8 cellular contexts compared by ENCODE assay signal in genomic region chr11:78961938-78962701, GRCh38.
DNase-seq lines count a peak whose midpoint lies in the region; ATAC-seq and TF ChIP-seq lines count a peak whose summit lies in the region.

No MANE protein-coding gene starts in this region.

- H3K79me2 ChIP-seq in Karpas-422 (ENCODE audit: low read length): no peaks in the 10 kb centered on the region

- no peak overlapping the region for H3K4me3 ChIP-seq in Karpas-422 (ENCODE audit: low read length)

- H2AFZ ChIP-seq in Karpas-422 (ENCODE audit: low read length): no peak overlapping the region

- H3K9me3 Mint-ChIP-seq in chondrocyte (ENCODE audit: low read depth): no peaks in the 10 kb centered on the region
- H3K9me3 Mint-ChIP-seq in immature natural killer cell: peaks cover 0 to 5% (median 0%) of the 10 kb centered on the region in 6 donors
- no peaks in the 10 kb centered on the region for H3K9me3 Mint-ChIP-seq in activated CD4-positive, alpha-beta T cell treated with anti-CD3 and anti-CD28 coated beads, Interleukin-2, amount 10 ng/mL, durations not matched to agents 24 days and 14 days

- no peak overlapping the region for H3K27ac ChIP-seq in Karpas-422 (ENCODE audit: low read length)

- H3K27me3 ChIP-seq in Karpas-422 (ENCODE audit: low read length): no peaks in the 10 kb centered on the region

- no peak overlapping the region for H3K27ac Mint-ChIP-seq in chondrocyte (ENCODE audit: unreplicated experiment)
- H3K27ac Mint-ChIP-seq in immature natural killer cell: no peak overlapping the region
- H3K27ac Mint-ChIP-seq in activated CD4-positive, alpha-beta T cell treated with anti-CD3 and anti-CD28 coated beads, Interleukin-2, amount 10 ng/mL, durations not matched to agents 24 days and 14 days: no peak overlapping the region

- intact Hi-C loops in activated CD4-positive, alpha-beta T cell treated with anti-CD3 and anti-CD28 coated beads, Interleukin-2, amount 10 ng/mL, durations not matched to agents 24 days and 14 days (cut with micrococcal nuclease): no loop called here

- H3K4me1 ChIP-seq in Karpas-422 (ENCODE audit: low read length): no peaks in the 10 kb centered on the region

- peak overlapping the region; percentile 64 for H3K4me3 Mint-ChIP-seq in chondrocyte (ENCODE audit: unreplicated experiment)
- H3K4me3 Mint-ChIP-seq in immature natural killer cell: peak overlapping the region in 1 of 5 donors; percentile 26
- no peak overlapping the region for H3K4me3 Mint-ChIP-seq in activated CD4-positive, alpha-beta T cell treated with anti-CD3 and anti-CD28 coated beads, Interleukin-2, amount 10 ng/mL, durations not matched to agents 24 days and 14 days

- H3K27me3 Mint-ChIP-seq in chondrocyte (ENCODE audit: low read depth): no peaks in the 10 kb centered on the region
- peaks cover 3 to 12% (median 8%) of the 10 kb centered on the region in 3 donors for H3K27me3 Mint-ChIP-seq in immature natural killer cell (ENCODE audit: low read depth in 3 of 3)
- H3K27me3 Mint-ChIP-seq in activated CD4-positive, alpha-beta T cell treated with anti-CD3 and anti-CD28 coated beads, Interleukin-2, amount 10 ng/mL, durations not matched to agents 24 days and 14 days: peaks cover 32% of the 10 kb centered on the region

- H3K9me2 ChIP-seq in Karpas-422 (replicated peaks; ENCODE audit: insufficient read depth, low read length): no peaks in the 10 kb centered on the region

- DNase-seq in DMS 273 (lab: John Stamatoyannopoulos, UW; ENCODE audit: unreplicated experiment): peak; percentile 85
- DNase-seq in NCI-H1930 (lab: John Stamatoyannopoulos, UW): peak; percentile 47 to 64
- no peak for DNase-seq in chondrocyte (ENCODE audit: low spot score)
- peak; percentile 53 for DNase-seq in midbrain (lab: John Stamatoyannopoulos, UW)
- no peak for DNase-seq in Karpas-422
- no peak for DNase-seq in immature natural killer cell
- no peak for DNase-seq in activated CD4-positive, alpha-beta T cell treated with anti-CD3 and anti-CD28 coated beads, Interleukin-2, amount 10 ng/mL, durations not matched to agents 24 days and 14 days

- H3K4me1 Mint-ChIP-seq in chondrocyte (ENCODE audit: low read depth) (peaks cover 13% of the 10 kb centered on the region), immature natural killer cell (peaks cover 0 to 7% of the 10 kb centered on the region in 2 donors)
- H3K4me1 Mint-ChIP-seq in activated CD4-positive, alpha-beta T cell treated with anti-CD3 and anti-CD28 coated beads, Interleukin-2, amount 10 ng/mL, durations not matched to agents 24 days and 14 days: no peaks in the 10 kb centered on the region

- H3K9me3 ChIP-seq in Karpas-422 (ENCODE audit: low read length): no peaks in the 10 kb centered on the region

- no peak for ATAC-seq in GM19467 (IDR thresholded peaks at IDR 0.05; ENCODE audit: unreplicated experiment)

- H3K36me3 Mint-ChIP-seq in chondrocyte (ENCODE audit: low read depth): no peaks in the 10 kb centered on the region
- H3K36me3 Mint-ChIP-seq in immature natural killer cell: no peaks in the 10 kb centered on the region
- no peaks in the 10 kb centered on the region for H3K36me3 Mint-ChIP-seq in activated CD4-positive, alpha-beta T cell treated with anti-CD3 and anti-CD28 coated beads, Interleukin-2, amount 10 ng/mL, durations not matched to agents 24 days and 14 days (ENCODE audit: low read depth)

- TF ChIP-seq CTCF in chondrocyte (IDR thresholded peaks at IDR 0.05): no peak

- H4K20me1 ChIP-seq in Karpas-422 (ENCODE audit: insufficient read depth, low read depth, low read length): no peaks in the 10 kb centered on the region

- H3K36me3 ChIP-seq in Karpas-422 (ENCODE audit: insufficient read depth, low read length): no peaks in the 10 kb centered on the region

- H3K9ac ChIP-seq in Karpas-422 (ENCODE audit: low read length): no peak overlapping the region

- no peak overlapping the region for H3K4me2 ChIP-seq in Karpas-422 (ENCODE audit: low read depth, low read length, poor library complexity, severe bottlenecking)

Comparison
In these comparisons a context has a peak if more than half of its experiments do, and no peak if none do; other contexts are left out.
1. DNase-seq: peak in DMS 273 (single experiment), NCI-H1930 (2 of 2) and midbrain (single experiment); none in chondrocyte (single experiment), Karpas-422 (single experiment), immature natural killer cell (0 of 3) and activated CD4-positive, alpha-beta T cell treated with anti-CD3 and anti-CD28 coated beads, Interleukin-2, amount 10 ng/mL, durations not matched to agents 24 days and 14 days (single experiment).